ENCODE assay signal across 17 cellular contexts in genomic region chr3:123774474-123774873, GRCh38.
"Had no signal": no experiment of that assay in that cellular context is flagged by ENCODE, and none has a peak within 500 bp of the region (broad histone marks: within the 10 kb centered on the region; RNA-seq: fewer than 3 reads in every experiment).

No MANE protein-coding gene starts in this region.

- DNase-seq: activated CD4-positive, alpha-beta memory T cell treated with anti-CD3 and anti-CD28 coated beads for 36 hours; activated CD4-positive, alpha-beta T cell treated with anti-CD3 and anti-CD28 coated beads for 4 hours; activated T-cell treated with anti-CD3 and anti-CD28 coated beads for 4 hours; body of pancreas; endodermal cell; gastrocnemius medialis; heart left ventricle; kidney glomerular epithelial cell; mesendoderm; natural killer cell; retina; T-cell had no signal

- H3K27ac ChIP-seq: body of pancreas, gastrocnemius medialis, heart left ventricle, neutrophil had no signal

- H3K4me3 ChIP-seq: body of pancreas, gastrocnemius medialis, heart left ventricle had no signal

- H3K27ac Mint-ChIP-seq: activated CD4-positive, alpha-beta memory T cell treated with anti-CD3 and anti-CD28 coated beads for 36 hours; activated naive CD8-positive, alpha-beta T cell; endodermal cell; natural killer cell; stimulated activated naive CD8-positive, alpha-beta T cell treated with anti-CD3 and anti-CD28 coated beads, Interleukin-15, Interleukin-2, amounts not matched to agents 100 ng/mL and 50 ng/mL, for 24 hours; T-cell; WTC11 had no signal

- H3K4me1 Mint-ChIP-seq: natural killer cell, T-cell, WTC11 had no signal

- H3K9me3 ChIP-seq: body of pancreas, gastrocnemius medialis, heart left ventricle, neutrophil had no signal

- H3K4me3 Mint-ChIP-seq: activated CD4-positive, alpha-beta memory T cell treated with anti-CD3 and anti-CD28 coated beads for 36 hours; activated naive CD8-positive, alpha-beta T cell; endodermal cell; natural killer cell; stimulated activated naive CD8-positive, alpha-beta T cell treated with anti-CD3 and anti-CD28 coated beads, Interleukin-15, Interleukin-2, amounts not matched to agents 100 ng/mL and 50 ng/mL, for 24 hours; T-cell; WTC11 had no signal

- ATAC-seq: body of pancreas, heart left ventricle, natural killer cell, T-cell, WTC11 had no signal

- H3K27me3 Mint-ChIP-seq: activated naive CD8-positive, alpha-beta T cell; stimulated activated naive CD8-positive, alpha-beta T cell treated with anti-CD3 and anti-CD28 coated beads, Interleukin-15, Interleukin-2, amounts not matched to agents 100 ng/mL and 50 ng/mL, for 24 hours had no signal

- H3K27me3 ChIP-seq: body of pancreas, dorsolateral prefrontal cortex, gastrocnemius medialis, heart left ventricle, neutrophil had no signal

- H3K36me3 ChIP-seq: gastrocnemius medialis, heart left ventricle, neutrophil had no signal

- H3K9me3 Mint-ChIP-seq: activated CD4-positive, alpha-beta memory T cell treated with anti-CD3 and anti-CD28 coated beads for 36 hours; endodermal cell; natural killer cell; stimulated activated naive CD8-positive, alpha-beta T cell treated with anti-CD3 and anti-CD28 coated beads, Interleukin-15, Interleukin-2, amounts not matched to agents 100 ng/mL and 50 ng/mL, for 24 hours; T-cell; WTC11 had no signal

- H3K36me3 Mint-ChIP-seq: activated CD4-positive, alpha-beta memory T cell treated with anti-CD3 and anti-CD28 coated beads for 36 hours; activated naive CD8-positive, alpha-beta T cell; natural killer cell; T-cell; WTC11 had no signal

- H3K4me1 ChIP-seq: heart left ventricle had no signal
